Comparison of ENCODE assay signal across 9 cellular contexts in genomic region chr17:68377771-68378201, GRCh38.
A peak's percentile ranks its signal among the peaks of the same experiment; 100 is the strongest.
DNase-seq lines count a peak whose midpoint lies in the region; ATAC-seq and TF ChIP-seq lines count a peak whose summit lies in the region.
"Had no signal": no experiment of that assay in that cellular context is flagged by ENCODE, and none has a peak within 500 bp of the region (broad histone marks: within the 10 kb centered on the region; RNA-seq: fewer than 3 reads in every experiment).

No MANE protein-coding gene starts in this region.

- H3K4me1 ChIP-seq in neutrophil (ENCODE audit: control insufficient read depth in 1 of 2, insufficient read depth in 1 of 2, low read depth in 1 of 2, low read length in 1 of 2), result peaks cover 38% of the 10 kb centered on the region in 2 experiments

- H3K27me3 ChIP-seq in neutrophil, result no peaks in the 10 kb centered on the region

- H3K27ac ChIP-seq in 22Rv1 (peak overlapping the region; percentile 96), neutrophil (peak overlapping the region; percentile 92)

- H3K9me3 ChIP-seq in neutrophil, result no peaks in the 10 kb centered on the region

- H3K27ac Mint-ChIP-seq in endothelial cell (ENCODE audit: unreplicated experiment), result peak overlapping the region; percentile 95

- H3K36me3 ChIP-seq in neutrophil, result peaks cover 7% of the 10 kb centered on the region

- H3K4me3 ChIP-seq in neutrophil (ENCODE audit: low read depth in 1 of 2, low read length in 1 of 2), result peak overlapping the region; percentile 24 to 47

- H3K36me3 Mint-ChIP-seq in endothelial cell (ENCODE audit: low read depth, unreplicated experiment), result no peaks in the 10 kb centered on the region
- peaks cover 3% of the 10 kb centered on the region for H3K36me3 Mint-ChIP-seq in activated T-cell treated with anti-CD3 and anti-CD28 coated beads, Interleukin-2, amount 50 U/mL, for 4 hours (ENCODE audit: insufficient read depth)

- H3K4me3 Mint-ChIP-seq in endothelial cell (ENCODE audit: unreplicated experiment), result no peak overlapping the region
- H3K4me3 Mint-ChIP-seq in activated T-cell treated with anti-CD3 and anti-CD28 coated beads, Interleukin-2, amount 50 U/mL, for 4 hours, result no peak overlapping the region
- H3K4me3 Mint-ChIP-seq: CD4-positive, alpha-beta memory T cell had no signal

- ATAC-seq in activated T-cell treated with anti-CD3 and anti-CD28 coated beads, Interleukin-2, amount 50 U/mL, for 4 hours, result no peak

- H3K9me3 Mint-ChIP-seq in endothelial cell (ENCODE audit: unreplicated experiment), result no peaks in the 10 kb centered on the region
- H3K9me3 Mint-ChIP-seq in activated T-cell treated with anti-CD3 and anti-CD28 coated beads, Interleukin-2, amount 50 U/mL, for 4 hours, result no peaks in the 10 kb centered on the region
- H3K9me3 Mint-ChIP-seq: CD4-positive, alpha-beta memory T cell had no signal

- no peaks in the 10 kb centered on the region for H3K27me3 Mint-ChIP-seq in endothelial cell (ENCODE audit: unreplicated experiment)
- no peaks in the 10 kb centered on the region for H3K27me3 Mint-ChIP-seq in activated T-cell treated with anti-CD3 and anti-CD28 coated beads, Interleukin-2, amount 50 U/mL, for 4 hours (ENCODE audit: low read depth)
- H3K27me3 Mint-ChIP-seq: CD4-positive, alpha-beta memory T cell had no signal

- TF ChIP-seq CTCF in 22Rv1 (IDR thresholded peaks at IDR 0.05), result no peak
- TF ChIP-seq CTCF in endothelial cell (IDR thresholded peaks at IDR 0.05; ENCODE audit: unreplicated experiment), result no peak
- no peak for TF ChIP-seq CTCF in neutrophil (IDR thresholded peaks at IDR 0.05)
- TF ChIP-seq CTCF in GM20000 (IDR thresholded peaks at IDR 0.05; ENCODE audit: extremely low read depth, missing control alignments), result no peak

- DNase-seq in HuH-7.5 (ENCODE audit: low spot score) (peak; percentile 27), endothelial cell (ENCODE audit: low spot score) (no peak), GM20000 (ENCODE audit: low spot score) (no peak), mucosa of gallbladder (ENCODE audit: low spot score) (no peak), pons (ENCODE audit: low spot score) (no peak)
- no peak for DNase-seq in activated T-cell treated with anti-CD3 and anti-CD28 coated beads, Interleukin-2, amount 50 U/mL, for 4 hours
- DNase-seq: CD4-positive, alpha-beta memory T cell had no signal

- H3K4me1 Mint-ChIP-seq in endothelial cell (ENCODE audit: unreplicated experiment), result peaks cover 22% of the 10 kb centered on the region
- H3K4me1 Mint-ChIP-seq in activated T-cell treated with anti-CD3 and anti-CD28 coated beads, Interleukin-2, amount 50 U/mL, for 4 hours (ENCODE audit: low read depth), result peaks cover 5% of the 10 kb centered on the region
